Comparison of ENCODE assay signal across 11 cellular contexts in genomic region chr14:61645247-61645646, GRCh38. TPM values are rescaled to one million over a fixed set of nuclear protein-coding genes. Genes with fewer than 3 reads are reported as not detected.
DNase-seq lines count a peak whose midpoint lies in the region; ATAC-seq and TF ChIP-seq lines count a peak whose summit lies in the region.
"Had no signal": no experiment of that assay in that cellular context is flagged by ENCODE, and none has a peak within 500 bp of the region (broad histone marks: within the 10 kb centered on the region; RNA-seq: fewer than 3 reads in every experiment).

No MANE protein-coding gene starts in this region.

- H3K4ac ChIP-seq in trophoblast cell (ENCODE audit: low read depth, low read length): no peak overlapping the region

- no TSS peak for BruUV-seq in MCF 10A (replicated peaks; lab: Mats Ljungman, UMichigan)

- H3K79me2 ChIP-seq in Karpas-422 (ENCODE audit: low read length) (no peaks in the 10 kb centered on the region), OCI-LY1 (ENCODE audit: insufficient read depth, low read length) (no peaks in the 10 kb centered on the region), SU-DHL-6 (ENCODE audit: insufficient read depth, low read length) (no peaks in the 10 kb centered on the region), trophoblast cell (ENCODE audit: control insufficient read depth, insufficient read depth, low read length, poor library complexity) (no peaks in the 10 kb centered on the region)

- intact Hi-C loops in MCF 10A (cut with micrococcal nuclease): no loop called here

- no peak overlapping the region for H2BK120ac ChIP-seq in trophoblast cell (ENCODE audit: insufficient read depth, low read length, poor library complexity)

- ATAC-seq in HG02610 (IDR thresholded peaks at IDR 0.05; ENCODE audit: unreplicated experiment): no peak

- no peak overlapping the region for H4K91ac ChIP-seq in trophoblast cell (ENCODE audit: low read depth, low read length)

- H3K4me1 ChIP-seq in Karpas-422 (ENCODE audit: low read length) (peaks cover 54% of the 10 kb centered on the region), OCI-LY1 (ENCODE audit: insufficient read depth, low read length, severe bottlenecking) (peaks cover 62% of the 10 kb centered on the region), trophoblast cell (ENCODE audit: control insufficient read depth in 1 of 2, insufficient read depth in 2 of 2, low read length in 2 of 2) (no peaks in the 10 kb centered on the region)

- peak overlapping the region; percentile 39; the same call in 1 of the 2 replicates for H2AFZ ChIP-seq in Karpas-422 (ENCODE audit: low read length)
- H2AFZ ChIP-seq in OCI-LY1 (ENCODE audit: low read length): no peak overlapping the region
- no peak overlapping the region for H2AFZ ChIP-seq in SU-DHL-6 (ENCODE audit: low read depth, low read length, severe bottlenecking)
- no peak overlapping the region for H2AFZ ChIP-seq in trophoblast cell (ENCODE audit: insufficient read depth, low read length, poor library complexity)

- H3K36me3 ChIP-seq in Karpas-422 (ENCODE audit: insufficient read depth, low read length) (no peaks in the 10 kb centered on the region), OCI-LY1 (ENCODE audit: insufficient read depth, low read length) (no peaks in the 10 kb centered on the region), SU-DHL-6 (ENCODE audit: low read length) (no peaks in the 10 kb centered on the region), trophoblast cell (ENCODE audit: control insufficient read depth in 1 of 2, insufficient read depth in 2 of 2, low read length in 2 of 2) (no peaks in the 10 kb centered on the region)
- H3K36me3 ChIP-seq: BE2C had no signal

- H3K36me3 Mint-ChIP-seq in MCF 10A (ENCODE audit: insufficient read depth, unreplicated experiment): no peaks in the 10 kb centered on the region
- H3K36me3 Mint-ChIP-seq: CD4-positive, alpha-beta memory T cell had no signal

- peak overlapping the region; percentile 96 for H3K27ac ChIP-seq in Karpas-422 (ENCODE audit: low read length)
- peak overlapping the region; percentile 97 for H3K27ac ChIP-seq in OCI-LY1 (ENCODE audit: low read depth, low read length, poor library complexity, severe bottlenecking)
- H3K27ac ChIP-seq in SU-DHL-6 (ENCODE audit: low read depth, low read length): peak overlapping the region; percentile 34
- H3K27ac ChIP-seq in trophoblast cell (ENCODE audit: low read depth, low read length): no peak overlapping the region
- H3K27ac ChIP-seq: C4-2B had no signal

- no peak overlapping the region for H2BK5ac ChIP-seq in trophoblast cell (ENCODE audit: low read depth, low read length, poor library complexity)

- H3K4me2 ChIP-seq in Karpas-422 (ENCODE audit: low read depth, low read length, poor library complexity, severe bottlenecking) (peak overlapping the region; percentile 75), OCI-LY1 (ENCODE audit: low read length) (peak overlapping the region; percentile 32; the same call in 1 of the 2 replicates), SU-DHL-6 (ENCODE audit: low read depth, low read length, poor library complexity, severe bottlenecking) (peak overlapping the region; percentile 38), trophoblast cell (ENCODE audit: low read length) (no peak overlapping the region)

- H3K23ac ChIP-seq in trophoblast cell (ENCODE audit: low read length): no peak overlapping the region

- peaks cover 5% of the 10 kb centered on the region; the same call in 1 of the 2 replicates for H3F3A ChIP-seq in OCI-LY1 (ENCODE audit: insufficient read depth, low read length)
- H3F3A ChIP-seq in SU-DHL-6 (ENCODE audit: insufficient read depth): peaks cover 15% of the 10 kb centered on the region; the same call in 1 of the 2 replicates

- H4K8ac ChIP-seq in trophoblast cell (ENCODE audit: low read depth, low read length): no peak overlapping the region

- H3K4me1 Mint-ChIP-seq in MCF 10A (ENCODE audit: insufficient read depth, unreplicated experiment): peaks cover 49% of the 10 kb centered on the region

- H3K9ac ChIP-seq in Karpas-422 (ENCODE audit: low read length) (peak overlapping the region; percentile 22), OCI-LY1 (ENCODE audit: low read length) (peak overlapping the region; percentile 24; the same call in 1 of the 2 replicates), SU-DHL-6 (ENCODE audit: low read length) (no peak overlapping the region), trophoblast cell (ENCODE audit: low read length) (no peak overlapping the region)

- H4K12ac ChIP-seq in trophoblast cell (ENCODE audit: low read depth, low read length): no peak overlapping the region

- no peak overlapping the region for H3K18ac ChIP-seq in trophoblast cell (ENCODE audit: low read length)

- no peaks in the 10 kb centered on the region for H3K27me3 Mint-ChIP-seq in MCF 10A (ENCODE audit: insufficient read depth, unreplicated experiment)
- H3K27me3 Mint-ChIP-seq: CD4-positive, alpha-beta memory T cell had no signal

- no peaks in the 10 kb centered on the region for H3K27me3 ChIP-seq in Karpas-422 (ENCODE audit: low read length)
- no peaks in the 10 kb centered on the region for H3K27me3 ChIP-seq in OCI-LY1 (ENCODE audit: insufficient read depth, low read length)
- no peaks in the 10 kb centered on the region for H3K27me3 ChIP-seq in SU-DHL-6 (ENCODE audit: low read length)
- H3K27me3 ChIP-seq in trophoblast cell (ENCODE audit: insufficient read depth, low read length): no peaks in the 10 kb centered on the region
- H3K27me3 ChIP-seq: BE2C had no signal

- no peak overlapping the region for H2AK5ac ChIP-seq in trophoblast cell (ENCODE audit: low read length)

- POLR2A ChIA-PET in MCF 10A (lab: Yijun Ruan, JAX): interaction anchor here (0.7 to 2.1 kb wide), 2 partner anchors 20 to 25 kb away, joined by 3 to 5 read pairs; no protein-coding TSS in a partner anchor

- DNase-seq in Karpas-422 (peak; percentile 49), MCF 10A (ENCODE audit: unreplicated experiment) (no peak), trophoblast cell (no peak), anterior cingulate cortex (lab: John Stamatoyannopoulos, UW) (no peak)
- DNase-seq: CD4-positive, alpha-beta memory T cell; GDM1 had no signal

- no peak overlapping the region for H3K4me3 Mint-ChIP-seq in MCF 10A (ENCODE audit: unreplicated experiment)
- H3K4me3 Mint-ChIP-seq: CD4-positive, alpha-beta memory T cell had no signal

- peak overlapping the region; percentile 13; the same call in 1 of the 2 replicates for H3K4me3 ChIP-seq in Karpas-422 (ENCODE audit: low read length)
- H3K4me3 ChIP-seq in OCI-LY1 (ENCODE audit: low read depth, low read length, poor library complexity, severe bottlenecking): no peak overlapping the region
- H3K4me3 ChIP-seq in SU-DHL-6 (ENCODE audit: insufficient read depth, low read length, poor library complexity, severe bottlenecking): no peak overlapping the region
- no peak overlapping the region for H3K4me3 ChIP-seq in trophoblast cell (ENCODE audit: low read depth, low read length)

- H3K9me2 ChIP-seq in Karpas-422 (replicated peaks; ENCODE audit: insufficient read depth, low read length) (no peaks in the 10 kb centered on the region), OCI-LY1 (ENCODE audit: low read depth, low read length) (no peaks in the 10 kb centered on the region), SU-DHL-6 (replicated peaks; ENCODE audit: insufficient read depth, low read length) (no peaks in the 10 kb centered on the region)

- H3K14ac ChIP-seq in trophoblast cell (ENCODE audit: low read length): no peak overlapping the region

- no peak overlapping the region for H2BK12ac ChIP-seq in trophoblast cell (ENCODE audit: low read length)

- no peak overlapping the region for H3K27ac Mint-ChIP-seq in MCF 10A (ENCODE audit: low read depth, unreplicated experiment)
- H3K27ac Mint-ChIP-seq: CD4-positive, alpha-beta memory T cell had no signal

- no peaks in the 10 kb centered on the region for H3K9me3 ChIP-seq in Karpas-422 (ENCODE audit: low read length)
- H3K9me3 ChIP-seq in OCI-LY1 (ENCODE audit: low read length): no peaks in the 10 kb centered on the region
- no peaks in the 10 kb centered on the region for H3K9me3 ChIP-seq in SU-DHL-6 (ENCODE audit: insufficient read depth, low read length)
- no peaks in the 10 kb centered on the region for H3K9me3 ChIP-seq in trophoblast cell (ENCODE audit: insufficient read depth, low read depth, low read length)
- H3K9me3 ChIP-seq: BE2C had no signal

- CTCF ChIA-PET in MCF 10A (lab: Yijun Ruan, JAX): no interaction called here

- H3K79me1 ChIP-seq in trophoblast cell (ENCODE audit: low read length): no peaks in the 10 kb centered on the region

- TF ChIP-seq CTCF in OCI-LY1 (IDR thresholded peaks at IDR 0.05; ENCODE audit: low read length) (no peak), SU-DHL-6 (IDR thresholded peaks at IDR 0.05; ENCODE audit: insufficient read depth, low read length, poor library complexity, severe bottlenecking) (no peak), MCF 10A (IDR thresholded peaks at IDR 0.05; ENCODE audit: unreplicated experiment) (no peak)

- no peaks in the 10 kb centered on the region for H3K9me3 Mint-ChIP-seq in MCF 10A (ENCODE audit: unreplicated experiment)

- H4K20me1 ChIP-seq in Karpas-422 (ENCODE audit: insufficient read depth, low read depth, low read length) (no peaks in the 10 kb centered on the region), OCI-LY1 (ENCODE audit: insufficient read depth, low read length) (no peaks in the 10 kb centered on the region), SU-DHL-6 (ENCODE audit: low read depth, low read length) (no peaks in the 10 kb centered on the region)

RNA-seq across cellular contexts. Expression of gene HIF1A, which starts 50.1 kb away (rescaled TPM):
- 111 and 233 TPM in 2 replicates for total RNA-seq in Karpas-422 (2014; rRNA removed; shearing (Covaris generic); ENCODE audit: low replicate concordance)
- total RNA-seq in MCF 10A (2022): 193 and 202 TPM in 2 replicates
- 429 and 461 TPM in 2 replicates for polyA plus RNA-seq in trophoblast cell (2013)

Comparison
In these comparisons a context has a peak if more than half of its experiments do, and no peak if none do; other contexts are left out.
1. H3K9ac ChIP-seq: peak in Karpas-422 (single experiment) and OCI-LY1 (single experiment); none in SU-DHL-6 (single experiment) and trophoblast cell (single experiment).